In the genomic region with DNA sequence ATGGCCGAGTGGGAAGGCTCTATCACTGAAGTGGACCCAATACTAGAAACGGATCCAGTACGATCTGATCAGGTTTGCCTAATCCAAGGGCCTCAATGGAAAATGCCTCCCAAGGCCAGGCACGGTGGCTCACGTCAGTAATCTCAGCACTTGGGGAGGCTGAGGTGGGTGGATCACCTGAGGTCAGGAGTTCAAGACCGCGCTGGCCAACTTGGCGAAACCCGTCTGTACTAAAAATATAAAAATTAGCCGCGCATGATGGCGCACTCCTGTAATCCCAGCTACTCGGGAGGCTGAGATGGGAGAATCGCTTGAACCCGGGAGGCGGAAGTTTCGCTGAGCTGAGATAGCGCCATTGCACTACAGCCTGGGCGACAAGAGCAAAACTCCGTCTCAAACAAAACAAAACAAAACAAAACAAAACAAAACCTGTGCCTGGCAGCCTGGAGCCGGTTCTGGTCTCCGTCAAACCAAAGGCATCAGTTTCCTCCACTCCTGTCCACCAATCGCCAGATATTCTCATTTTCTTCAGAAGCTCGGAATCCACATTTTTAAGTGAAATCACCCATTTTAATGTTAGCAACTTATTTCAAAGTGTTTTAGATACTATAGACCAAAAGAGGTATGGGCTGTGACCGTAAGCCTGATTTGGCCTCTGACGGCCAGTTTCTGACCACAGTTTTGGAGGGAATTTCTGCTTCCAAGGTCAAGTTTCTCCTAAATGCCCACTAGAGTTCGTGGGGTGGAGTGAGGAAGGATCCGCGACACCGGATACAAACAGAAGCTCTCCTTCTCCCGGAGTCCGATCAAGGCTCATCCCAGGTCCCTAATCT, we compare ENCODE assay signal across 8 cellular contexts. TPM values are rescaled to one million over a fixed set of nuclear protein-coding genes. Genes with fewer than 3 reads are reported as not detected.
A peak's percentile ranks its signal among the peaks of the same experiment; 100 is the strongest.
DNase-seq lines count a peak whose midpoint lies in the region; ATAC-seq and TF ChIP-seq lines count a peak whose summit lies in the region.

No MANE protein-coding gene starts in this region.

- peak overlapping the region; percentile 85 for H3K4me3 Mint-ChIP-seq in progenitor cell of endocrine pancreas (ENCODE audit: low read depth)

- H3K4me1 ChIP-seq in ES-I3 (ENCODE audit: insufficient read depth, low read length) (peaks cover 7% of the 10 kb centered on the region), esophagus muscularis mucosa (peaks cover 17 to 67% (median 38%) of the 10 kb centered on the region in 4 donors)

- no peaks in the 10 kb centered on the region for H3K9me3 Mint-ChIP-seq in progenitor cell of endocrine pancreas (ENCODE audit: low read depth)

- H3K27me3 Mint-ChIP-seq in progenitor cell of endocrine pancreas = no peaks in the 10 kb centered on the region

- H3K9me3 ChIP-seq in ES-I3 (ENCODE audit: control insufficient read depth, insufficient read depth, low read length) (no peaks in the 10 kb centered on the region), esophagus muscularis mucosa (no peaks in the 10 kb centered on the region)

- H3K9ac ChIP-seq in ES-I3 (ENCODE audit: low read depth, low read length) = peak overlapping the region; percentile 62

- no peaks in the 10 kb centered on the region for H3K27me3 ChIP-seq in esophagus muscularis mucosa

- no peak for TF ChIP-seq EP300 in esophagus muscularis mucosa (IDR thresholded peaks at IDR 0.05)

- CTCF ChIA-PET in RWPE1 (lab: Yijun Ruan, JAX) = interaction anchor here (0.8 to 1.4 kb wide), 2 partner anchors 29 kb away, joined by 3 to 7 read pairs; a partner anchor contains a TSS

- peak overlapping the region; percentile 98 for H3K27ac ChIP-seq in RWPE1
- peak overlapping the region; percentile 78 to 85 (median 82) for H3K27ac ChIP-seq in esophagus muscularis mucosa (replicated peaks in 1 of 4)

- TF ChIP-seq POLR2A in esophagus muscularis mucosa (IDR thresholded peaks at IDR 0.05; ENCODE audit: low read depth) = no peak

- no peak for DNase-seq in RWPE1 (ENCODE audit: low spot score)
- no peak for DNase-seq in esophagus muscularis mucosa (ENCODE audit: extremely low spot score)
- DNase-seq in progenitor cell of endocrine pancreas (ENCODE audit: low spot score, unreplicated experiment) = no peak
- DNase-seq in DMS153 (lab: John Stamatoyannopoulos, UW) = no peak
- no peak for DNase-seq in glomerular visceral epithelial cell (ENCODE audit: extremely low spot score)
- no peak for DNase-seq in NCI-H446 (lab: John Stamatoyannopoulos, UW)

- WGBS in esophagus muscularis mucosa = 75% methylated on average over 31 of the region's 32 CpGs

- H3K36me3 Mint-ChIP-seq in progenitor cell of endocrine pancreas (ENCODE audit: insufficient read depth) = peaks cover 9% of the 10 kb centered on the region

- H3K4me3 ChIP-seq in esophagus muscularis mucosa = peak overlapping the region; percentile 57 to 72 (median 61)

- H3K36me3 ChIP-seq in ES-I3 (ENCODE audit: insufficient read depth, low read length) = no peaks in the 10 kb centered on the region
- H3K36me3 ChIP-seq in esophagus muscularis mucosa = no peaks in the 10 kb centered on the region

- H3K27ac Mint-ChIP-seq in progenitor cell of endocrine pancreas = peak overlapping the region; percentile 100

- peaks cover 53% of the 10 kb centered on the region for H3K4me1 Mint-ChIP-seq in progenitor cell of endocrine pancreas (ENCODE audit: low read depth)

- ATAC-seq in HG03442 (IDR thresholded peaks at IDR 0.05; ENCODE audit: unreplicated experiment) = no peak

- intact Hi-C loops in esophagus muscularis mucosa (cut with DNase I) = no loop called here

- POLR2A ChIA-PET in RWPE1 (lab: Yijun Ruan, JAX; ENCODE audit: low non-redundant PET) = interaction anchor here (0.6 to 1.0 kb wide), 2 partner anchors 11 to 157 kb away, joined by 3 read pairs; no protein-coding TSS in a partner anchor

- TF ChIP-seq CTCF in RWPE1 (conservative IDR thresholded peaks at IDR 0.05; ENCODE audit: low read depth) = no peak
- no peak for TF ChIP-seq CTCF in esophagus muscularis mucosa (IDR thresholded peaks at IDR 0.05)
- TF ChIP-seq CTCF in progenitor cell of endocrine pancreas (IDR thresholded peaks at IDR 0.05; ENCODE audit: unreplicated experiment) = no peak

RNA-seq across cellular contexts. Expression of a gene that starts 0.7 kb away (rescaled TPM):
- total RNA-seq in esophagus muscularis mucosa = 100 to 1,000 TPM in 2 of 4 donors, 10 to 100 TPM in 2; 54.5 to 114 (median 96.3) TPM
- 175 and 183 TPM in 2 replicates for total RNA-seq in progenitor cell of endocrine pancreas

RNA-seq across cellular contexts. Expression of a gene that starts 29.0 kb away (rescaled TPM):
- total RNA-seq in esophagus muscularis mucosa (10 to 100 TPM; 22.4 to 39.2 (median 30.3) TPM), progenitor cell of endocrine pancreas (56.1 and 60.4 TPM in 2 replicates)

RNA-seq across cellular contexts. Expression of a gene that starts 36.4 kb away (rescaled TPM):
- total RNA-seq in esophagus muscularis mucosa = 10 to 100 TPM; 21.9 to 32.8 (median 27.8) TPM
- total RNA-seq in progenitor cell of endocrine pancreas = 58.8 and 62.3 TPM in 2 replicates
